ENCODE assay signal across 11 cellular contexts in genomic region chr11:87173185-87174039, GRCh38.
DNase-seq lines count a peak whose midpoint lies in the region; ATAC-seq and TF ChIP-seq lines count a peak whose summit lies in the region.
"Had no signal": no experiment of that assay in that cellular context is flagged by ENCODE, and none has a peak within 500 bp of the region (broad histone marks: within the 10 kb centered on the region; RNA-seq: fewer than 3 reads in every experiment).

No MANE protein-coding gene starts in this region.

- peaks cover 23 to 38% of the 10 kb centered on the region in 2 donors for H3K4me1 Mint-ChIP-seq in immature natural killer cell

- no peak overlapping the region for H2AFZ ChIP-seq in ACC112 (ENCODE audit: low read length, unreplicated experiment)

- CTCF ChIA-PET in HEK293T (lab: Yijun Ruan, JAX), result no interaction called here

- no peak overlapping the region for H3K9ac ChIP-seq in SK-N-MC (ENCODE audit: insufficient read length)

- no peaks in the 10 kb centered on the region for H3K27me3 ChIP-seq in ACC112 (ENCODE audit: insufficient read depth, low read length)

- H3K27ac ChIP-seq in ACC112 (ENCODE audit: low read depth, low read length), result peak overlapping the region; percentile 44
- H3K27ac ChIP-seq in SK-N-MC, result peak overlapping the region; percentile 69; the same call in 1 of the 2 replicates

- peaks cover under 1% of the 10 kb centered on the region; the same call in 1 of the 2 replicates for H3K36me3 ChIP-seq in ACC112 (ENCODE audit: insufficient read depth, low read length)
- H3K36me3 ChIP-seq in SK-N-MC (ENCODE audit: insufficient read depth, low read length), result 0 out of 2 replicates have a peak, but pooled peaks cover 5% of the 10 kb centered on the region

- no peaks in the 10 kb centered on the region for H3K9me3 ChIP-seq in SK-N-MC (ENCODE audit: low read depth, low read length)

- ATAC-seq in HG02870 (IDR thresholded peaks at IDR 0.05; ENCODE audit: unreplicated experiment), result no peak
- ATAC-seq in GM21360 (IDR thresholded peaks at IDR 0.05; ENCODE audit: unreplicated experiment), result no peak
- no peak for ATAC-seq in HG03135 (IDR thresholded peaks at IDR 0.05; ENCODE audit: unreplicated experiment)

- H3K4me1 ChIP-seq in ACC112 (ENCODE audit: control insufficient read depth, insufficient read depth, low read length, unreplicated experiment), result peaks cover 26% of the 10 kb centered on the region

- peaks cover 0 to 15% (median 8%) of the 10 kb centered on the region in 6 donors for H3K9me3 Mint-ChIP-seq in immature natural killer cell

- H3K27ac Mint-ChIP-seq in immature natural killer cell, result peak overlapping the region; percentile 14 to 72 (median 44)

- no peaks in the 10 kb centered on the region for H3K79me2 ChIP-seq in ACC112 (ENCODE audit: control insufficient read depth, insufficient read depth, low read length, unreplicated experiment)

- POLR2A ChIA-PET in HEK293T (lab: Yijun Ruan, JAX), result no interaction called here

- H3K4me3 ChIP-seq in ACC112 (ENCODE audit: low read depth, low read length) (no peak overlapping the region), SK-N-MC (no peak overlapping the region)

- no peaks in the 10 kb centered on the region for H3K27me3 Mint-ChIP-seq in immature natural killer cell (ENCODE audit: low read depth in 3 of 3)

- peak overlapping the region in 4 of 5 donors; percentile 15 to 56 (median 46) for H3K4me3 Mint-ChIP-seq in immature natural killer cell

- H3K36me3 Mint-ChIP-seq in immature natural killer cell, result peaks cover 16 to 28% (median 19%) of the 10 kb centered on the region in 3 donors

- DNase-seq in HEK293T (ENCODE audit: extremely low spot score) (peak; percentile 35), SK-N-MC (ENCODE audit: low read depth, low spot score) (no peak), immature natural killer cell (peak in 1 of 3 donors; percentile 10), NCI-H2171 (lab: John Stamatoyannopoulos, UW) (no peak)
- DNase-seq: activated CD4-positive, alpha-beta T cell treated with anti-CD3 and anti-CD28 coated beads for 1 hour; NCI-H146; substantia nigra had no signal

TF ChIP-seq in HEK293T, 16 proteins besides CTCF, POLR2A, EP300 and RAD21:
- TF ChIP-seq ARNT (IDR thresholded peaks at IDR 0.05) (no peak), PKNOX1 (IDR thresholded peaks at IDR 0.05) (no peak), FOXK2 (IDR thresholded peaks at IDR 0.05) (no peak), HDGF (IDR thresholded peaks at IDR 0.05; ENCODE audit: borderline replicate concordance) (no peak), ELF4 (IDR thresholded peaks at IDR 0.05) (no peak), FOXM1 (IDR thresholded peaks at IDR 0.05; ENCODE audit: borderline replicate concordance) (no peak), BHLHE40 (IDR thresholded peaks at IDR 0.05; ENCODE audit: borderline replicate concordance) (no peak)
